Comparison of ENCODE assay signal across 21 cellular contexts in the genomic region with DNA sequence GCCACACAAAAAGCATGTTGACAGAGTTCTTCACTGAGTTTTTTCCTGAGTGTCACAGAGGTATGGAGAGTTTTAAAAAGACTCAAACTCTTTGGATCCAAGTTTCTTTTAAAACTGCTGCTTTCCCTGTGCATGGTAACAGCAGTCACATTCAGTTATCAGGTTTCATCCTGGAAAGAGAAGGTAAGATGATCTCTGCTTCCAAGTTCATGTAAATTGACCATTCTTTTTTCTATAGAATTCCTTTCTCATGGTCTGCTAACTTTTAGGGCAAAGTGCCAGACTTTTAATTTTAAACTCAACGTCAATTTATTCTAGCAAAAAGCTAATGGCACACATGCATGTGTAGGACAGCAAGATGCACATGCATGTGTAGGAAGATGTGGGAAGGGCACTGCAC.
"Had no signal": no experiment of that assay in that cellular context is flagged by ENCODE, and none has a peak within 500 bp of the region (broad histone marks: within the 10 kb centered on the region; RNA-seq: fewer than 3 reads in every experiment).

No MANE protein-coding gene starts in this region.

- H3K4me3 Mint-ChIP-seq: mesothelial cell of epicardium; naive B cell; natural killer cell; stimulated activated naive B cell treated with anti-CD40 and anti-IgM and Interleukin-4, amounts not matched to agents 10 μg/mL and 1 μg/mL and 100 μg/mL, for 72 hours; stimulated activated naive CD8-positive, alpha-beta T cell treated with anti-CD3 and anti-CD28 coated beads, Interleukin-15, Interleukin-2, amounts not matched to agents 100 ng/mL and 50 ng/mL, for 24 hours had no signal

- H3K27ac Mint-ChIP-seq: mesothelial cell of epicardium; naive B cell; natural killer cell; stimulated activated naive B cell treated with anti-CD40 and anti-IgM and Interleukin-4, amounts not matched to agents 10 μg/mL and 1 μg/mL and 100 μg/mL, for 72 hours; stimulated activated naive CD8-positive, alpha-beta T cell treated with anti-CD3 and anti-CD28 coated beads, Interleukin-15, Interleukin-2, amounts not matched to agents 100 ng/mL and 50 ng/mL, for 24 hours had no signal

- ATAC-seq: left colon; natural killer cell; right cardiac atrium; sciatic nerve; stimulated activated naive B cell treated with anti-CD40 and anti-IgM and Interleukin-4, amounts not matched to agents 10 μg/mL and 1 μg/mL and 100 μg/mL, for 72 hours; upper lobe of right lung had no signal

- H3K36me3 Mint-ChIP-seq: mesothelial cell of epicardium, naive B cell, natural killer cell had no signal

- H3K4me1 Mint-ChIP-seq: naive B cell; stimulated activated naive B cell treated with anti-CD40 and anti-IgM and Interleukin-4, amounts not matched to agents 10 μg/mL and 1 μg/mL and 100 μg/mL, for 72 hours had no signal

- DNase-seq: hippocampal formation; left colon; left ventricle myocardium inferior; mesendoderm; naive B cell; natural killer cell; ovary; posterior cingulate gyrus; retina; right cardiac atrium; stimulated activated CD4-positive, alpha-beta T cell treated with anti-CD3 and anti-CD28 coated beads, Interleukin-12 subunit alpha, Interleukin-12 subunit beta, amount 100 ng/mL, for 4 hours; stimulated activated CD4-positive, alpha-beta T cell treated with anti-CD3 and anti-CD28 coated beads, Interleukin-15, amount 100 ng/mL, for 24 hours; stimulated activated CD4-positive, alpha-beta T cell treated with anti-CD3 and anti-CD28 coated beads, Interleukin-2, amount 100 ng/mL, for 24 hours; stimulated activated CD4-positive, alpha-beta T cell treated with anti-CD3 and anti-CD28 coated beads, Interleukin-4, amount 100 ng/mL, for 1 hour; stimulated activated naive B cell treated with anti-CD40 and anti-IgM and Interleukin-4, amounts not matched to agents 10 μg/mL and 1 μg/mL and 100 μg/mL, for 72 hours; tibial artery; trophoblast cell; upper lobe of right lung had no signal
